1 cellular context compared by ENCODE assay signal in the genomic region with DNA sequence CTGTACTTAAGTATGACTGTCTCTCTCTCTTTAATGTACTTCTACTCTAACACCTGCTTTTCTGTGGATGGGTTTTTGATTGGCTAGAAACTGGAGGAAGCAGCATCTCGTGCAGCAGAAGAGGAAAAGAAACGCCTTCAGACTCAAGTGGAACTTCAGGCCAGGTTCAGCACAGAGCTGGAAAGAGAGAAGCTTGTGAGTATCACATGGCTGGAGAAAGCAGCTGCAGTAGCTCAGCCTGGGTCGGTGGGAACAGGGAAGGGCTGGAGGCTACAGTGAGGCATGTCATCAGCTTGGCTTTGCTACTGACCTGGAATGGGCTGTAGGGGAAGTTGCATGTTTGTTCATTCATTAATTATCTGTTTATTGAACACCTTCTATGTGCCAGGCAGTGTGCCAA.
TF ChIP-seq lines count a peak whose summit lies in the region.

No MANE protein-coding gene starts in this region.

TF ChIP-seq in IMR-90, 13 proteins besides CTCF, POLR2A, EP300 and RAD21 (continued from another document):
- TF ChIP-seq, protein P1, sequence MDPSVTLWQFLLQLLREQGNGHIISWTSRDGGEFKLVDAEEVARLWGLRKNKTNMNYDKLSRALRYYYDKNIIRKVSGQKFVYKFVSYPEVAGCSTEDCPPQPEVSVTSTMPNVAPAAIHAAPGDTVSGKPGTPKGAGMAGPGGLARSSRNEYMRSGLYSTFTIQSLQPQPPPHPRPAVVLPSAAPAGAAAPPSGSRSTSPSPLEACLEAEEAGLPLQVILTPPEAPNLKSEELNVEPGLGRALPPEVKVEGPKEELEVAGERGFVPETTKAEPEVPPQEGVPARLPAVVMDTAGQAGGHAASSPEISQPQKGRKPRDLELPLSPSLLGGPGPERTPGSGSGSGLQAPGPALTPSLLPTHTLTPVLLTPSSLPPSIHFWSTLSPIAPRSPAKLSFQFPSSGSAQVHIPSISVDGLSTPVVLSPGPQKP (IDR thresholded peaks at IDR 0.05; ENCODE audit: borderline replicate concordance, low read depth, low read length): no peak
- TF ChIP-seq RCOR1 (IDR thresholded peaks at IDR 0.05; ENCODE audit: insufficient replicate concordance, low read length) (no peak), MXI1 (IDR thresholded peaks at IDR 0.05; ENCODE audit: borderline replicate concordance, low read depth, low read length) (no peak), SMC3 (IDR thresholded peaks at IDR 0.05; ENCODE audit: low read depth, low read length) (no peak), CEBPB (IDR thresholded peaks at IDR 0.05; ENCODE audit: low read depth, low read length) (no peak), CHD1 (IDR thresholded peaks at IDR 0.05; ENCODE audit: low read depth, low read length) (no peak), RFX5 (IDR thresholded peaks at IDR 0.05; ENCODE audit: low read depth, low read length) (no peak), MAFK (IDR thresholded peaks at IDR 0.05; ENCODE audit: low read depth, low read length) (no peak), FOS (IDR thresholded peaks at IDR 0.05; ENCODE audit: low read depth, low read length) (no peak), BHLHE40 (IDR thresholded peaks at IDR 0.05; ENCODE audit: low read depth, low read length) (no peak), NFE2L2 (IDR thresholded peaks at IDR 0.05; ENCODE audit: low read depth, low read length) (no peak)
- TF ChIP-seq, protein P2, sequence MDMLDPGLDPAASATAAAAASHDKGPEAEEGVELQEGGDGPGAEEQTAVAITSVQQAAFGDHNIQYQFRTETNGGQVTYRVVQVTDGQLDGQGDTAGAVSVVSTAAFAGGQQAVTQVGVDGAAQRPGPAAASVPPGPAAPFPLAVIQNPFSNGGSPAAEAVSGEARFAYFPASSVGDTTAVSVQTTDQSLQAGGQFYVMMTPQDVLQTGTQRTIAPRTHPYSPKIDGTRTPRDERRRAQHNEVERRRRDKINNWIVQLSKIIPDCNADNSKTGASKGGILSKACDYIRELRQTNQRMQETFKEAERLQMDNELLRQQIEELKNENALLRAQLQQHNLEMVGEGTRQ (IDR thresholded peaks at IDR 0.05; ENCODE audit: low read depth, low read length): no peak
